2 cellular contexts compared by ENCODE assay signal in the genomic region with DNA sequence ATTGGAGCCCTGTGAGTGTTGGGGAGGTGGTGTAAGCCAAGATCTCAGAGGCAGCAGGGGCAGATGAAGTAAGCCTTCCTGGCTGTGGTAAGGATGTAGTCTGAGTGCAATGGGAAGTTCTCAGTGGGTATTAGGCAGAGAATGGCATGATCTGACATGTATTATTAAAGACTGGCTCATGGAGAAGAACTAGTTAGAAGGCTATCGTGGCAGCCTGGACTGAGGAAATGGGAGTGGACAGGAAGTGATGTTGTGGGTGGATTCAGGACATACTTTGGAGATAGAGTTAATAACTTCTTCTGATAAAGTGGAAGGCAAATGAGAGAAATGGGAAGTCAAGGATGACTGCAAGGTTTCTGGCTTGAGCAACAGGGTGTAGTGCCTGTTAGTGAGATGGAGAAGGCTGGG.
TF ChIP-seq lines count a peak whose summit lies in the region.

No MANE protein-coding gene starts in this region.

TF ChIP-seq in IMR-90, 13 proteins besides CTCF, POLR2A, EP300 and RAD21:
- TF ChIP-seq MAZ (IDR thresholded peaks at IDR 0.05; ENCODE audit: borderline replicate concordance, low read depth, low read length): no peak
- no peak for TF ChIP-seq NFE2L2 (IDR thresholded peaks at IDR 0.05; ENCODE audit: low read depth, low read length)
- TF ChIP-seq RFX5 (IDR thresholded peaks at IDR 0.05; ENCODE audit: low read depth, low read length): no peak
- TF ChIP-seq CHD1 (IDR thresholded peaks at IDR 0.05; ENCODE audit: low read depth, low read length): no peak

TF ChIP-seq in H1, 55 proteins besides CTCF, POLR2A, EP300 and RAD21:
- TF ChIP-seq ZNF274 (IDR thresholded peaks at IDR 0.05; ENCODE audit: borderline replicate concordance, extremely low read depth, low read length) (no peak), SIX5 (IDR thresholded peaks at IDR 0.05; ENCODE audit: low read depth, low read length) (no peak), CBX5 (IDR thresholded peaks at IDR 0.05; ENCODE audit: low read depth, low read length) (no peak), KDM5A (IDR thresholded peaks at IDR 0.05; ENCODE audit: low read length) (no peak), CTBP2 (IDR thresholded peaks at IDR 0.05; ENCODE audit: borderline replicate concordance, insufficient read depth, insufficient read length, low read length) (no peak), CBX8 (IDR thresholded peaks at IDR 0.05; ENCODE audit: borderline replicate concordance, low read depth, low read length) (no peak), ASH2L (IDR thresholded peaks at IDR 0.05; ENCODE audit: low read length) (no peak), PHF8 (conservative IDR thresholded peaks at IDR 0.05; ENCODE audit: low read depth, low read length) (no peak), BCL11A (IDR thresholded peaks at IDR 0.05; ENCODE audit: low read depth in 2 of 2, low read length in 2 of 2) (no peak), BRCA1 (IDR thresholded peaks at IDR 0.05; ENCODE audit: low read depth, low read length) (no peak), KDM1A (IDR thresholded peaks at IDR 0.05; ENCODE audit: borderline replicate concordance, low read length) (no peak), USF2 (IDR thresholded peaks at IDR 0.05; ENCODE audit: low read length) (no peak), TAF7 (optimal IDR thresholded peaks at IDR 0.05; ENCODE audit: borderline replicate concordance, low read depth, low read length) (no peak)
- TF ChIP-seq, protein P1, sequence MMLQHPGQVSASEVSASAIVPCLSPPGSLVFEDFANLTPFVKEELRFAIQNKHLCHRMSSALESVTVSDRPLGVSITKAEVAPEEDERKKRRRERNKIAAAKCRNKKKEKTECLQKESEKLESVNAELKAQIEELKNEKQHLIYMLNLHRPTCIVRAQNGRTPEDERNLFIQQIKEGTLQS (IDR thresholded peaks at IDR 0.05; ENCODE audit: insufficient read depth, low read depth, low read length): no peak
